ENCODE assay signal across 19 cellular contexts in the genomic region with DNA sequence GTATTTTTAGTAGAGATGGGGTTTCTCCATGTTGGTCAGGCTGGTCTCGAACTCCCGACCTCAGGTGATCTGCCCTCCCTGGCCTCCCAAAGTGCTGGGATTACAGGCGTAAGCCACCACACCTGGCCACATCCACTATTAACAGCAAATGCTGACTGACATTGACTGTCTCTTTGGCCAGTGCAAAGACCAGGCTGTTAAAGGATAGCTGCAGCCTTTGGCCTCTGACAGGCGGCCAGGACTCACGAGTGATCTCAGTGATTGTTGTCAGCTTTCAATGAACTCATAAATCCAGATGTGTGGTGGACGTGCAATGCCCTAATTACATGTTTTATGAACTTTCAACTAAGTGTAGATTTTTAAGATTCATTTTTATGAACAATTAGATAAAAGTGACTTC.
DNase-seq lines count a peak whose midpoint lies in the region; ATAC-seq, FAIRE-seq and TF ChIP-seq lines count a peak whose summit lies in the region.
"Had no signal": no experiment of that assay in that cellular context is flagged by ENCODE, and none has a peak within 500 bp of the region (broad histone marks: within the 10 kb centered on the region; RNA-seq: fewer than 3 reads in every experiment).

No MANE protein-coding gene starts in this region.

- in situ Hi-C loops in HepG2 (cut with HindIII; ENCODE audit: extremely low pct_ligation_motif_present, low pct_unique_long_range_greater_than_20kb): no loop called here

- 52% methylated on average over 6 of the region's 6 CpGs for WGBS in HepG2 (ENCODE audit: low lambda C conversion rate)
- WGBS in small intestine, 3 donors: 62 to 81% (median 75%) methylated on average over 6 of the region's 6 CpGs

- intact Hi-C loops in HepG2 (cut with micrococcal nuclease; ENCODE audit: unreplicated experiment): no loop called here

- TF ChIP-seq EP300 in HepG2 (IDR thresholded peaks at IDR 0.05; ENCODE audit: low read depth in 2 of 2, low read length in 2 of 2): no peak
- no peak for TF ChIP-seq EP300 in HepG2 (CRISPR knock-in tag; IDR thresholded peaks at IDR 0.05; ENCODE audit: borderline replicate concordance)

- DNase-seq in HepG2 (ENCODE audit: low spot score) (no peak), small intestine (peak; percentile 51), GM10266 (ENCODE audit: extremely low spot score) (no peak), iPS-NIHi11 (ENCODE audit: low spot score) (no peak), NCI-H82 (lab: John Stamatoyannopoulos, UW) (no peak)
- DNase-seq: 8988T; ACHN; BE2C; C1 segment of cervical spinal cord; CD4-positive, alpha-beta memory T cell; CD4-positive, CD25-positive, alpha-beta regulatory T cell; CD8-positive, alpha-beta memory T cell; COR-L47; DMS79 treated with DMSO at 0.1 percent for 48 hours; GDM1 had no signal

- no peaks in the 10 kb centered on the region for H3K79me2 ChIP-seq in HepG2 (ENCODE audit: insufficient read depth, low read length)

- POLR2A ChIA-PET in HepG2 (lab: Yijun Ruan, JAX): no interaction called here

- CTCF ChIA-PET in HepG2 (lab: Yijun Ruan, JAX; ENCODE audit: low intra/inter-chr PET ratio, low total read pairs): no interaction called here

- H3K4me1 ChIP-seq in HepG2 (ENCODE audit: insufficient read depth, low read length) (peaks cover 9% of the 10 kb centered on the region; the same call in 1 of the 2 replicates), small intestine (ENCODE audit: control insufficient read depth in 2 of 2, insufficient read depth in 1 of 2, low read depth in 1 of 2, low read length in 1 of 2) (peaks cover 0 to 4% of the 10 kb centered on the region in 2 donors)
- H3K4me1 ChIP-seq: BE2C, BLaER1 had no signal

- no peak for ATAC-seq in HepG2

- H3K4me2 ChIP-seq in HepG2 (ENCODE audit: low read depth, low read length): no peak overlapping the region
- H3K4me2 ChIP-seq: BLaER1 had no signal

- TF ChIP-seq POLR2A in HepG2 (IDR thresholded peaks at IDR 0.05; ENCODE audit: insufficient read depth in 1 of 2, low read depth in 2 of 2, low read length in 2 of 2): no peak

- no TSS peak for BruUV-seq in HepG2 (replicated peaks; lab: Mats Ljungman, UMichigan)

- H3K9me3 ChIP-seq in HepG2 (ENCODE audit: low read length) (no peaks in the 10 kb centered on the region), small intestine (ENCODE audit: control insufficient read depth, low read depth) (no peaks in the 10 kb centered on the region)
- H3K9me3 ChIP-seq: BE2C, BLaER1 had no signal

- no peak for TF ChIP-seq CTCF in HepG2 (CRISPR knock-in tag; IDR thresholded peaks at IDR 0.05)
- no peak for TF ChIP-seq CTCF in GM10266 (IDR thresholded peaks at IDR 0.05; ENCODE audit: control insufficient read depth, insufficient read depth, low read depth, missing control alignments)

- H3K27me3 ChIP-seq in HepG2 (ENCODE audit: control insufficient read depth in 1 of 2, insufficient read depth in 2 of 2, low read length in 2 of 2) (peaks cover 0 to 11% of the 10 kb centered on the region in 2 experiments; a peak in 3 of 5 replicates), small intestine (ENCODE audit: control insufficient read depth in 2 of 2, insufficient read depth in 2 of 2, low read length in 2 of 2) (no peaks in the 10 kb centered on the region)

- FAIRE-seq in HepG2 (lab: Jason Lieb, UNC) (no peak), small intestine (lab: Jason Lieb, UNC) (no peak)
- FAIRE-seq: A204.1, GM12891, GM19239 had no signal

- TF ChIP-seq RAD21 in HepG2 (CRISPR knock-in tag; IDR thresholded peaks at IDR 0.05): no peak

- no peak overlapping the region for H2AFZ ChIP-seq in HepG2 (ENCODE audit: low read length)

- no peaks in the 10 kb centered on the region for H4K20me1 ChIP-seq in HepG2 (ENCODE audit: insufficient read depth, low read length)
- H4K20me1 ChIP-seq: BLaER1 had no signal

- H3K4me3 ChIP-seq in HepG2 (replicated peaks in 1 of 3; ENCODE audit: insufficient read depth in 1 of 3, low read depth in 2 of 3, low read length in 3 of 3) (no peak overlapping the region), small intestine (ENCODE audit: low read depth in 1 of 2, low read length in 2 of 2) (no peak overlapping the region)
- H3K4me3 ChIP-seq: BLaER1 had no signal

- no peak overlapping the region for H3K27ac ChIP-seq in HepG2 (ENCODE audit: extremely low read length, insufficient read depth, low read length)
- no peak overlapping the region for H3K27ac ChIP-seq in small intestine (ENCODE audit: low read depth in 1 of 2, low read length in 1 of 2)
- H3K27ac ChIP-seq: BLaER1 had no signal

- H3K9ac ChIP-seq in HepG2 (ENCODE audit: insufficient read depth, low read depth, low read length): no peak overlapping the region
- H3K9ac ChIP-seq: BLaER1 had no signal

- no peaks in the 10 kb centered on the region for H3K36me3 ChIP-seq in HepG2 (replicated peaks in 1 of 2; ENCODE audit: control insufficient read depth in 1 of 2, insufficient read depth in 2 of 2, low read length in 2 of 2)
- H3K36me3 ChIP-seq in small intestine (ENCODE audit: control insufficient read depth in 2 of 2, insufficient read depth in 2 of 2, low read length in 2 of 2): no peaks in the 10 kb centered on the region
- H3K36me3 ChIP-seq: BE2C, BLaER1 had no signal

TF ChIP-seq in HepG2, 621 proteins besides CTCF, POLR2A, EP300 and RAD21:
- TF ChIP-seq ZNF33A (CRISPR knock-in tag; IDR thresholded peaks at IDR 0.05; ENCODE audit: borderline replicate concordance) (no peak), ZNF460 (CRISPR knock-in tag; IDR thresholded peaks at IDR 0.05; ENCODE audit: borderline replicate concordance) (0 out of 2 replicates have a peak, but pooled peaks have one; percentile 32)
